Comparison of ENCODE assay signal across 16 cellular contexts in genomic region chr7:71801996-71802395, GRCh38.
DNase-seq lines count a peak whose midpoint lies in the region; ATAC-seq and TF ChIP-seq lines count a peak whose summit lies in the region.
"Had no signal": no experiment of that assay in that cellular context is flagged by ENCODE, and none has a peak within 500 bp of the region (broad histone marks: within the 10 kb centered on the region; RNA-seq: fewer than 3 reads in every experiment).

No MANE protein-coding gene starts in this region.

- no peak overlapping the region for H3K4me3 ChIP-seq in LNCaP clone FGC (ENCODE audit: low read depth, low read length)
- H3K4me3 ChIP-seq: GM23338, HAP-1 had no signal

- peaks cover 13% of the 10 kb centered on the region for H3K9me3 Mint-ChIP-seq in natural killer cell treated with Interleukin-12 subunit alpha and Interleukin-12 subunit beta and Interleukin-15 and Interleukin-18, amount 100 ng/mL, for 72 hours

- no peak for ATAC-seq in natural killer cell treated with Interleukin-12 subunit alpha and Interleukin-12 subunit beta and Interleukin-15 and Interleukin-18, amount 100 ng/mL, for 72 hours
- ATAC-seq: GM23338 had no signal

- H3K27me3 Mint-ChIP-seq in natural killer cell treated with Interleukin-12 subunit alpha and Interleukin-12 subunit beta and Interleukin-15 and Interleukin-18, amount 100 ng/mL, for 72 hours = no peaks in the 10 kb centered on the region
- H3K27me3 Mint-ChIP-seq: CD4-positive, alpha-beta memory T cell had no signal

- H3K4me3 Mint-ChIP-seq in natural killer cell treated with Interleukin-12 subunit alpha and Interleukin-12 subunit beta and Interleukin-15 and Interleukin-18, amount 100 ng/mL, for 72 hours = no peak overlapping the region
- H3K4me3 Mint-ChIP-seq: CD4-positive, alpha-beta memory T cell; GM23338; HFFc6 had no signal

- DNase-seq in LNCaP clone FGC (ENCODE audit: low read depth) = peak; percentile 8
- DNase-seq in SK-MEL-5 (ENCODE audit: low read depth, low spot score) = peak; percentile 28
- peak; percentile 94 for DNase-seq in foreskin melanocyte
- no peak for DNase-seq in natural killer cell treated with Interleukin-12 subunit alpha and Interleukin-12 subunit beta and Interleukin-15 and Interleukin-18, amount 100 ng/mL, for 72 hours (ENCODE audit: low spot score)
- no peak for DNase-seq in SW 1271 (lab: John Stamatoyannopoulos, UW)
- DNase-seq in NCI-H2171 treated with DMSO at 0.1 percent for 48 hours (lab: John Stamatoyannopoulos, UW) = no peak
- DNase-seq: C1 segment of cervical spinal cord; Caco-2; CD4-positive, alpha-beta memory T cell; DMS 273 treated with DMSO at 0.1 percent for 48 hours; DMS53; DMS79 treated with DMSO at 0.1 percent for 48 hours; GF-D8; HFFc6 had no signal

- TF ChIP-seq CTCF in LNCaP clone FGC (IDR thresholded peaks at IDR 0.05; ENCODE audit: control insufficient read depth, extremely low read depth, insufficient read depth) = no peak

- H3K4me1 Mint-ChIP-seq in natural killer cell treated with Interleukin-12 subunit alpha and Interleukin-12 subunit beta and Interleukin-15 and Interleukin-18, amount 100 ng/mL, for 72 hours (ENCODE audit: low read depth in 2 of 2) = no peaks in the 10 kb centered on the region
- H3K4me1 Mint-ChIP-seq: CD4-positive, alpha-beta memory T cell; GM23338 had no signal

- no peaks in the 10 kb centered on the region for H3K36me3 Mint-ChIP-seq in natural killer cell treated with Interleukin-12 subunit alpha and Interleukin-12 subunit beta and Interleukin-15 and Interleukin-18, amount 100 ng/mL, for 72 hours
- H3K36me3 Mint-ChIP-seq: CD4-positive, alpha-beta memory T cell had no signal

- H3K27ac Mint-ChIP-seq in natural killer cell treated with Interleukin-12 subunit alpha and Interleukin-12 subunit beta and Interleukin-15 and Interleukin-18, amount 100 ng/mL, for 72 hours = no peak overlapping the region
- H3K27ac Mint-ChIP-seq: CD4-positive, alpha-beta memory T cell; GM23338; HFFc6 had no signal

- in situ Hi-C loops in SK-MEL-5 (cut with HindIII; ENCODE audit: low pct_unique_long_range_greater_than_20kb, low sequenced_read_pairs) = no loop called here

Comparison
In these comparisons a context has a peak if more than half of its experiments do, and no peak if none do; other contexts are left out.
1. DNase-seq: peak in LNCaP clone FGC (single experiment), SK-MEL-5 (single experiment) and foreskin melanocyte (single experiment); none in natural killer cell treated with Interleukin-12 subunit alpha and Interleukin-12 subunit beta and Interleukin-15 and Interleukin-18, amount 100 ng/mL, for 72 hours (single experiment), SW 1271 (0 of 2) and NCI-H2171 treated with DMSO at 0.1 percent for 48 hours (single experiment).